In the genomic region with DNA sequence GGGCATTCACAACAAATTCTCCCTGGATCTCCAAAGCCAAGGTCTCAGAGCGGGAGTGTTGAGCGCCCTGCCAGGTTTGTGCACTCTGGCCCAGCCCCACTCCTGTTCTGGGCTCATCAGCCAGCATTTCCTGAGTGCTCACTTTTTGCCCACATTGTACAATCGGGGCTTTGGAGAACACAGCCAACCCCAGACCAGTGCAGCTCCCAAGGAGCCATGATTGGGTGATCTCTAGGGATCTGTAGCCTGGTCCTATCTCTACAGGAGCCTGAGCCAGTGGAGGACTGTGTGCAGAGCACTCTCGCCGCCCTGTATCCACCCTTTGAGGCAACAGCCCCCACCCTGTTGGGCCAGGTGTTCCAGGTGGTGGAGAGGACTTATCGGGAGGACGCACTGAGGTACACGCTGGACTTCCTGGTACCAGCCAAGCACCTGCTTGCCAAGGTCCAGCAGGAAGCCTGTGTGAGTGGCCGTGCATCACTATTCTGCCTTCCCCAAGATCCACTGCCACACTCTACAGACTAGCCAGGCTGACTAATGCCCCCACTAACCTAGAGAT, we compare ENCODE assay signal across 13 cellular contexts. TPM values are rescaled to one million over a fixed set of nuclear protein-coding genes. Genes with fewer than 3 reads are reported as not detected.
DNase-seq lines count a peak whose midpoint lies in the region; ATAC-seq and TF ChIP-seq lines count a peak whose summit lies in the region.
"Had no signal": no experiment of that assay in that cellular context is flagged by ENCODE, and none has a peak within 500 bp of the region (broad histone marks: within the 10 kb centered on the region; RNA-seq: fewer than 3 reads in every experiment).

No MANE protein-coding gene starts in this region.

- ATAC-seq in heart right ventricle (no peak), Right ventricle myocardium superior (ENCODE audit: poor library complexity) (no peak), upper lobe of left lung (ENCODE audit: low FRiP score in 2 of 2) (no peak)

- peak overlapping the region in 8 of 10 donors; percentile 90 to 98 (median 96) for H3K27ac ChIP-seq in heart right ventricle
- peak overlapping the region; percentile 93 to 97 for H3K27ac ChIP-seq in coronary artery
- peak overlapping the region in 3 of 4 donors; percentile 19 to 96 (median 92) for H3K27ac ChIP-seq in upper lobe of left lung

- peak overlapping the region; percentile 99 to 100 (median 99) for H3K27ac Mint-ChIP-seq in nephron

- TF ChIP-seq CTCF in heart right ventricle (IDR thresholded peaks at IDR 0.05) (no peak), coronary artery (IDR thresholded peaks at IDR 0.05) (no peak), nephron (IDR thresholded peaks at IDR 0.05; ENCODE audit: unreplicated experiment in 3 of 3) (no peak), upper lobe of left lung (IDR thresholded peaks at IDR 0.05) (no peak)

- TF ChIP-seq EP300 in upper lobe of left lung (IDR thresholded peaks at IDR 0.05): no peak

- H3K36me3 ChIP-seq in heart right ventricle (peaks cover 0 to 52% (median 31%) of the 10 kb centered on the region in 9 donors), upper lobe of left lung (peaks cover 0 to 46% (median 19%) of the 10 kb centered on the region in 4 donors)

- peak overlapping the region; percentile 98 to 100 (median 99) for H3K4me3 Mint-ChIP-seq in nephron

- H3K9me3 ChIP-seq in heart right ventricle (no peaks in the 10 kb centered on the region), upper lobe of left lung (no peaks in the 10 kb centered on the region)

- H3K27me3 ChIP-seq in heart right ventricle (peaks cover 0 to 17% (median 0%) of the 10 kb centered on the region in 7 donors), upper lobe of left lung (no peaks in the 10 kb centered on the region)

- H3K4me1 Mint-ChIP-seq in nephron: peaks cover 35% of the 10 kb centered on the region

- H3K4me1 ChIP-seq in heart right ventricle (peaks cover 6 to 44% (median 34%) of the 10 kb centered on the region in 9 donors), upper lobe of left lung (peaks cover 31 to 46% (median 40%) of the 10 kb centered on the region in 4 donors)

- H3K27me3 Mint-ChIP-seq in nephron (ENCODE audit: low read depth): peaks cover 5% of the 10 kb centered on the region

- H3K36me3 Mint-ChIP-seq in nephron (ENCODE audit: low read depth): peaks cover 52% of the 10 kb centered on the region

- peak overlapping the region in 1 of 10 donors; percentile 4 for H3K4me3 ChIP-seq in heart right ventricle
- H3K4me3 ChIP-seq in coronary artery: peak overlapping the region; percentile 80
- no peak overlapping the region for H3K4me3 ChIP-seq in upper lobe of left lung

- WGBS in heart right ventricle, 2 donors: 86 to 93% methylated on average over 9 of the region's 9 CpGs
- WGBS in upper lobe of left lung, 2 donors: 80 to 95% methylated on average over 6 to 9 of the region's 9 CpGs

- TF ChIP-seq POLR2A in upper lobe of left lung (IDR thresholded peaks at IDR 0.05): no peak

- no peak for DNase-seq in heart right ventricle
- no peak for DNase-seq in Right ventricle myocardium superior
- DNase-seq in coronary artery (ENCODE audit: low spot score): no peak
- DNase-seq in upper lobe of left lung: no peak
- no peak for DNase-seq in COLO829 (ENCODE audit: low spot score)
- DNase-seq in DMS153 treated with DMSO at 0.1 percent for 48 hours (lab: John Stamatoyannopoulos, UW; ENCODE audit: unreplicated experiment): no peak
- DNase-seq in retina: no peak
- DNase-seq: activated CD8-positive, alpha-beta memory T cell treated with anti-CD3 and anti-CD28 coated beads, Interleukin-2, amount 50 U/mL, for 4 hours; NCI-H82 had no signal

- no peaks in the 10 kb centered on the region for H3K9me3 Mint-ChIP-seq in nephron

- intact Hi-C loops in heart right ventricle (cut with DNase I): no loop called here
- intact Hi-C loops in Right ventricle myocardium superior (cut with DNase I): no loop called here

RNA-seq across cellular contexts. Expression of gene ARHGEF40, which starts 2.8 kb away (rescaled TPM):
- total RNA-seq in heart right ventricle (10 to 100 TPM; 14.2 to 24.4 (median 17.5) TPM), Right ventricle myocardium superior (21.2 TPM), upper lobe of left lung (10 to 100 TPM; 24.8 to 74.4 (median 36.0) TPM)
- 10 to 100 TPM; 21.1 to 25.2 TPM for polyA plus RNA-seq in heart right ventricle

RNA-seq across cellular contexts. Expression of gene RNASE8, which starts 15.2 kb away (rescaled TPM):
- total RNA-seq in heart right ventricle (not detected), Right ventricle myocardium superior (not detected), upper lobe of left lung (not detected)
- polyA plus RNA-seq in heart right ventricle: not detected
- total RNA-seq: MCF 10A, mononuclear cell, subcutaneous adipose tissue had no signal

RNA-seq across cellular contexts. Expression of gene ZNF219, which starts 25.6 kb away (rescaled TPM):
- total RNA-seq in heart right ventricle: 10 to 100 TPM; 22.1 to 58.4 (median 32.2) TPM
- 10 to 100 TPM; 37.1 to 39.2 TPM for polyA plus RNA-seq in heart right ventricle
- total RNA-seq in Right ventricle myocardium superior: 50.0 TPM
- total RNA-seq in upper lobe of left lung: 10 to 100 TPM; 46.1 to 97.5 (median 56.3) TPM

RNA-seq across cellular contexts. Expression of gene TMEM253, which starts 28.0 kb away (rescaled TPM):
- total RNA-seq in heart right ventricle (under 1 TPM in 9 of 10 donors, not detected in 1; 0.16 to 0.45 (median 0.28) TPM), Right ventricle myocardium superior (0.43 TPM), upper lobe of left lung (1 to 10 TPM in 2 of 6 donors, under 1 TPM in 1, not detected in 3; 0.94 to 3.4 (median 1.4) TPM)
- polyA plus RNA-seq in heart right ventricle: 1 to 10 TPM in 1 of 2 donors, under 1 TPM in 1; 0.30 to 1.1 TPM

RNA-seq across cellular contexts. Expression of gene RNASE7, which starts 30.7 kb away (rescaled TPM):
- not detected for total RNA-seq in heart right ventricle
- polyA plus RNA-seq in heart right ventricle: under 1 TPM in 1 of 2 donors, not detected in 1; 0.03 TPM
- total RNA-seq in Right ventricle myocardium superior: not detected
- not detected for total RNA-seq in upper lobe of left lung
- total RNA-seq: mononuclear cell, subcutaneous adipose tissue had no signal
